In genomic region chr12:54182086-54182485, GRCh38 we compare ENCODE assay signal across 6 cellular contexts.
"Had no signal": no experiment of that assay in that cellular context is flagged by ENCODE, and none has a peak within 500 bp of the region (broad histone marks: within the 10 kb centered on the region; RNA-seq: fewer than 3 reads in every experiment).

No MANE protein-coding gene starts in this region.

- DNase-seq: IMR-90, KBM-7, KG1 had no signal

- H3K27ac ChIP-seq: HL-60 had no signal

- H3K9me3 Mint-ChIP-seq: IgD-negative memory B cell had no signal

- H3K27me3 Mint-ChIP-seq: IgD-negative memory B cell had no signal

- H3K4me3 Mint-ChIP-seq: IgD-negative memory B cell had no signal

- FAIRE-seq: HTR-8/SVneo had no signal
